28 cellular contexts compared by ENCODE assay signal in genomic region chr5:149279651-149280050, GRCh38. TPM values are rescaled to one million over a fixed set of nuclear protein-coding genes. Genes with fewer than 3 reads are reported as not detected.
DNase-seq lines count a peak whose midpoint lies in the region; ATAC-seq and TF ChIP-seq lines count a peak whose summit lies in the region.
"Had no signal": no experiment of that assay in that cellular context is flagged by ENCODE, and none has a peak within 500 bp of the region (broad histone marks: within the 10 kb centered on the region; RNA-seq: fewer than 3 reads in every experiment).

No MANE protein-coding gene starts in this region.

- H3K27me3 ChIP-seq in PC-9 (ENCODE audit: insufficient read depth, low read depth) = no peaks in the 10 kb centered on the region
- H3K27me3 ChIP-seq in right atrium auricular region = no peaks in the 10 kb centered on the region
- no peaks in the 10 kb centered on the region for H3K27me3 ChIP-seq in psoas muscle (ENCODE audit: insufficient read depth in 3 of 3, low read length in 2 of 3)
- H3K27me3 ChIP-seq: BE2C had no signal

- H3K79me2 ChIP-seq in PC-9 (ENCODE audit: low read depth) = no peaks in the 10 kb centered on the region

- H3K9me3 ChIP-seq in PC-9 (ENCODE audit: insufficient read depth, low read depth) = no peaks in the 10 kb centered on the region
- no peaks in the 10 kb centered on the region for H3K9me3 ChIP-seq in right atrium auricular region
- H3K9me3 ChIP-seq in psoas muscle = no peaks in the 10 kb centered on the region
- H3K9me3 ChIP-seq: BE2C had no signal

- CTCF ChIA-PET in PC-9 (lab: Charles Lee) = interaction anchor here (0.6 kb wide), 1 partner anchor 118 kb away, joined by 3 read pairs; no protein-coding TSS in a partner anchor

- H3K4me3 ChIP-seq in PC-9 (no peak overlapping the region), right atrium auricular region (no peak overlapping the region), psoas muscle (no peak overlapping the region)
- H3K4me3 ChIP-seq: GM23248, K562 had no signal

- no TSS peak for BruUV-seq in PC-9 (replicated peaks; lab: Mats Ljungman, UMichigan)

- peak overlapping the region; percentile 17 for H3K4me2 ChIP-seq in PC-9

- ATAC-seq in left ventricle myocardium superior = no peak
- ATAC-seq in psoas muscle = no peak
- no peak for ATAC-seq in left colon
- ATAC-seq: HepG2, K562, PC-3 had no signal

- no peaks in the 10 kb centered on the region for H3K9me2 ChIP-seq in PC-9 (ENCODE audit: insufficient read depth)

- TF ChIP-seq CTCF in PC-9 (conservative IDR thresholded peaks at IDR 0.05) (no peak), right atrium auricular region (IDR thresholded peaks at IDR 0.05) (no peak), psoas muscle (IDR thresholded peaks at IDR 0.05) (no peak)

- WGBS in psoas muscle, 3 donors = 88 to 100% (median 94%) methylated on average over 1 of the region's 1 CpG

- H3K36me3 ChIP-seq in PC-9 (ENCODE audit: low read depth) = no peaks in the 10 kb centered on the region
- H3K36me3 ChIP-seq in right atrium auricular region = no peaks in the 10 kb centered on the region
- H3K36me3 ChIP-seq in psoas muscle (ENCODE audit: insufficient read depth in 1 of 2, low read depth in 1 of 2) = no peaks in the 10 kb centered on the region
- H3K36me3 ChIP-seq: BE2C had no signal

- no peak overlapping the region for H2AFZ ChIP-seq in PC-9
- H2AFZ ChIP-seq: GM23248 had no signal

- H3K4me1 ChIP-seq in PC-9 (replicated peaks; ENCODE audit: insufficient read depth) = peaks cover 21% of the 10 kb centered on the region
- H3K4me1 ChIP-seq in right atrium auricular region = peaks cover 0 to 86% of the 10 kb centered on the region in 2 donors
- H3K4me1 ChIP-seq in psoas muscle = peaks cover 76% of the 10 kb centered on the region
- H3K4me1 ChIP-seq: BE2C had no signal

- peak; percentile 43 for DNase-seq in cardiac septum (ENCODE audit: low spot score)
- no peak for DNase-seq in left ventricle myocardium superior
- DNase-seq in PC-9 = peak in 1 of 2 experiments; percentile 67
- no peak for DNase-seq in right atrium auricular region (ENCODE audit: low spot score)
- DNase-seq in psoas muscle = no peak
- no peak for DNase-seq in NCI-H524 treated with DMSO at 0.1 percent for 48 hours (lab: John Stamatoyannopoulos, UW)
- DNase-seq in LoVo (ENCODE audit: low spot score) = no peak
- no peak for DNase-seq in left colon
- DNase-seq: 8988T; ACHN; BE2C; CD4-positive, CD25-positive, alpha-beta regulatory T cell; DMS153; DND-41; GM23248; H7; Kasumi-1; NCI-H1105; NCI-H1436 treated with DMSO at 0.1 percent for 48 hours; NCI-H187 treated with DMSO at 0.1 percent for 48 hours; NCI-H446; NCI-H526; NCI-H82; NK-92 treated with Interleukin-12 subunit alpha and Interleukin-12 subunit beta, amount 100 ng/mL, for 24 hours; PC-3; SHP77 had no signal

- H3K27ac ChIP-seq in PC-9 (peak overlapping the region; percentile 21; the same call in 1 of the 2 replicates), right atrium auricular region (peak overlapping the region; percentile 76 to 88), psoas muscle (peak overlapping the region; percentile 66)
- H3K27ac ChIP-seq: GM23248 had no signal

- POLR2A ChIA-PET in PC-9 (lab: Charles Lee; ENCODE audit: unreplicated experiment) = interaction anchor here (0.5 to 0.6 kb wide), 2 partner anchors 94 to 125 kb away, joined by 3 to 5 read pairs; no protein-coding TSS in a partner anchor

- H4K20me1 ChIP-seq in PC-9 (ENCODE audit: insufficient read depth) = no peaks in the 10 kb centered on the region

- intact Hi-C loops in cardiac septum (cut with DNase I) = no loop called here
- intact Hi-C loops in left ventricle myocardium superior (cut with micrococcal nuclease) = no loop called here
- intact Hi-C loops in PC-9 (cut with micrococcal nuclease; ENCODE audit: unreplicated experiment) = no loop called here
- intact Hi-C loops in psoas muscle (cut with DNase I) = no loop called here
- intact Hi-C loops in left colon (cut with DNase I, micrococcal nuclease) = no loop called here

- no peaks in the 10 kb centered on the region for H3F3A ChIP-seq in PC-9 (ENCODE audit: insufficient read depth, low read depth)

RNA-seq across cellular contexts. Expression of gene AFAP1L1, which starts 8.0 kb away (rescaled TPM):
- 55.2 TPM for total RNA-seq in cardiac septum
- total RNA-seq in left ventricle myocardium superior = 48.9 TPM
- total RNA-seq in PC-9 (2021) = 9.6 and 13.2 TPM in 2 replicates
- 10 to 100 TPM; 45.6 to 48.9 TPM for total RNA-seq in right atrium auricular region
- 10 to 100 TPM; 21.0 to 38.6 (median 26.4) TPM for total RNA-seq in psoas muscle
- polyA plus RNA-seq in psoas muscle = 10 to 100 TPM; 10.8 to 39.9 (median 15.0) TPM
- total RNA-seq in left colon = 1 to 10 TPM; 1.9 to 2.7 TPM
- total RNA-seq: CD4-positive, CD25-positive, alpha-beta regulatory T cell had no signal

Comparison
In these comparisons a context has a peak if more than half of its experiments do, and no peak if none do; other contexts are left out.
1. H3K27ac ChIP-seq: peak in every context shown above with its lines; median percentile 82 in right atrium auricular region; 66 in psoas muscle; 21 in PC-9.